ENCODE assay signal across 9 cellular contexts in genomic region chr14:68791078-68791983, GRCh38. TPM values are rescaled to one million over a fixed set of nuclear protein-coding genes. Genes with fewer than 3 reads are reported as not detected.
A peak's percentile ranks its signal among the peaks of the same experiment; 100 is the strongest.
DNase-seq lines count a peak whose midpoint lies in the region; ATAC-seq, FAIRE-seq and TF ChIP-seq lines count a peak whose summit lies in the region.
"Had no signal": no experiment of that assay in that cellular context is flagged by ENCODE, and none has a peak within 500 bp of the region (broad histone marks: within the 10 kb centered on the region; RNA-seq: fewer than 3 reads in every experiment).

No MANE protein-coding gene starts in this region.

- peak; percentile 4 to 45 for DNase-seq in SHP77 (lab: John Stamatoyannopoulos, UW)
- no peak for DNase-seq in SHP77 treated with DMSO at 0.1 percent for 48 hours (lab: John Stamatoyannopoulos, UW)
- DNase-seq in SK-N-MC (ENCODE audit: low read depth, low spot score), result no peak
- peak; percentile 90 for DNase-seq in esophagus muscularis mucosa (ENCODE audit: extremely low spot score)
- no peak for DNase-seq in frontal cortex (ENCODE audit: low spot score in 2 of 2)
- DNase-seq in effector CD8-positive, alpha-beta T cell (lab: John Stamatoyannopoulos, UW), result no peak

- H3K4me1 ChIP-seq in esophagus muscularis mucosa (peaks cover 16 to 44% (median 33%) of the 10 kb centered on the region in 4 donors), neuron (ENCODE audit: insufficient read depth, low read length) (peaks cover 35% of the 10 kb centered on the region)

- TF ChIP-seq CTCF in esophagus muscularis mucosa (IDR thresholded peaks at IDR 0.05), result no peak

- ATAC-seq in HG03175 (IDR thresholded peaks at IDR 0.05; ENCODE audit: unreplicated experiment), result no peak

- no peak for TF ChIP-seq POLR2A in esophagus muscularis mucosa (IDR thresholded peaks at IDR 0.05; ENCODE audit: low read depth)

- under 1% methylated on average over 17 of the region's 17 CpGs for WGBS in esophagus muscularis mucosa

- peak overlapping the region; percentile 97 for H3K9ac ChIP-seq in SK-N-MC (ENCODE audit: insufficient read length)

- H3K27ac ChIP-seq in SK-N-MC (peak overlapping the region; percentile 58; the same call in 1 of the 2 replicates), esophagus muscularis mucosa (replicated peaks in 1 of 4) (peak overlapping the region; percentile 99 to 100 (median 100))

- H3K36me3 ChIP-seq in SK-N-MC (ENCODE audit: insufficient read depth, low read length) (peaks cover 49% of the 10 kb centered on the region), esophagus muscularis mucosa (peaks cover 9 to 52% (median 35%) of the 10 kb centered on the region in 4 donors), neuron (ENCODE audit: insufficient read depth, low read length) (peaks cover 43% of the 10 kb centered on the region)

- intact Hi-C loops in esophagus muscularis mucosa (cut with DNase I), result loop anchor here (2.0 to 5.0 kb wide), 2 partner anchors 244 to 543 kb away; no protein-coding TSS in a partner anchor

- no peak overlapping the region for H2AFZ ChIP-seq in neuron (ENCODE audit: low read depth, low read length)

- H3K27me3 ChIP-seq in esophagus muscularis mucosa, result peaks cover 0 to 4% (median 0%) of the 10 kb centered on the region in 4 donors
- H3K27me3 ChIP-seq in neuron (ENCODE audit: insufficient read depth, low read length), result no peaks in the 10 kb centered on the region

- no peak for FAIRE-seq in frontal cortex (lab: Jason Lieb, UNC)
- FAIRE-seq: endometrium had no signal

- no peak for TF ChIP-seq EP300 in esophagus muscularis mucosa (IDR thresholded peaks at IDR 0.05)

- H3K4me3 ChIP-seq in SK-N-MC, result peak overlapping the region; percentile 94
- H3K4me3 ChIP-seq in esophagus muscularis mucosa, result peak overlapping the region; percentile 83 to 95 (median 87)
- H3K4me3 ChIP-seq in neuron (ENCODE audit: low read length), result peak overlapping the region; percentile 99

- H3K9me3 ChIP-seq in SK-N-MC (ENCODE audit: low read depth, low read length) (no peaks in the 10 kb centered on the region), esophagus muscularis mucosa (no peaks in the 10 kb centered on the region), neuron (ENCODE audit: low read length) (no peaks in the 10 kb centered on the region)

RNA-seq across cellular contexts. Expression of gene ZFP36L1, which starts 1.5 kb away (rescaled TPM):
- total RNA-seq in esophagus muscularis mucosa (100 to 1,000 TPM; 191 to 704 (median 444) TPM), frontal cortex (4.1 TPM)

Comparison
In these comparisons a context has a peak if more than half of its experiments do, and no peak if none do; other contexts are left out.
1. DNase-seq: peak in SHP77 (2 of 2) and esophagus muscularis mucosa (single experiment); none in SHP77 treated with DMSO at 0.1 percent for 48 hours (single experiment), SK-N-MC (single experiment), frontal cortex (0 of 2) and effector CD8-positive, alpha-beta T cell (single experiment).
2. RNA of gene ZFP36L1, which starts 1.5 kb away (total RNA-seq): 191 to 704 TPM in esophagus muscularis mucosa; 4.1 TPM in frontal cortex (single experiment); every median in the first group is over 10 times any median in the second.
3. Peak in every context shown above with its lines, with median percentiles within 50 percentile points of each other: H3K4me3 ChIP-seq.